Comparison of ENCODE assay signal across 27 cellular contexts in genomic region chr16:56204836-56205235, GRCh38.
"Had no signal": no experiment of that assay in that cellular context is flagged by ENCODE, and none has a peak within 500 bp of the region (broad histone marks: within the 10 kb centered on the region; RNA-seq: fewer than 3 reads in every experiment).

No MANE protein-coding gene starts in this region.

- H3K27me3 ChIP-seq: adrenal gland, body of pancreas, colonic mucosa, gastrocnemius medialis, heart left ventricle had no signal

- H3K4me1 ChIP-seq: adrenal gland, body of pancreas, colonic mucosa, foreskin keratinocyte, gastrocnemius medialis had no signal

- H3K9me3 ChIP-seq: adrenal gland, body of pancreas, colonic mucosa, gastrocnemius medialis had no signal

- DNase-seq: activated B cell treated with CpG ODN at 0.5 μM for 24 hours; activated CD4-positive, alpha-beta T cell treated with anti-CD3 and anti-CD28 coated beads for 48 hours; activated CD4-positive, alpha-beta T cell treated with anti-CD3 and anti-CD28 coated beads, Interleukin-2, amount 50 U/mL, for 1 hour; activated CD4-positive, alpha-beta T cell treated with anti-CD3 and anti-CD28 coated beads, Interleukin-2, amount 50 U/mL, for 48 hours; activated CD8-positive, alpha-beta memory T cell treated with anti-CD3 and anti-CD28 coated beads for 24 hours; activated CD8-positive, alpha-beta T cell treated with anti-CD3 and anti-CD28 coated beads for 36 hours; activated effector memory CD4-positive, alpha-beta T cell treated with Interleukin-2 at 50 U/mL for 16 hours; activated naive CD4-positive, alpha-beta T cell treated with anti-CD3 and anti-CD28 coated beads for 36 hours; activated naive CD8-positive, alpha-beta T cell treated with anti-CD3 and anti-CD28 coated beads for 36 hours; activated naive CD8-positive, alpha-beta T cell treated with anti-CD3 and anti-CD28 coated beads, Interleukin-2, amount 50 U/mL, for 24 hours; activated T-cell treated with anti-CD3 and anti-CD28 coated beads, Interleukin-2, amount 50 U/mL, for 4 hours; adrenal gland; amygdala; aorta; body of pancreas; caudate nucleus; colonic mucosa; effector CD8-positive, alpha-beta T cell; foreskin keratinocyte; gastrocnemius medialis; glutamatergic neuron; heart left ventricle; T1000; WERI-Rb-1 had no signal

- H3K27ac ChIP-seq: adrenal gland, body of pancreas, colonic mucosa, foreskin keratinocyte, gastrocnemius medialis, WERI-Rb-1 had no signal

- ATAC-seq: activated CD4-positive, CD25-positive, alpha-beta regulatory T cell treated with anti-CD3 and anti-CD28 coated beads, Interleukin-2, amount 50 U/mL, for 24 hours; activated CD8-positive, alpha-beta T cell treated with anti-CD3 and anti-CD28 coated beads for 36 hours; activated naive CD8-positive, alpha-beta T cell treated with anti-CD3 and anti-CD28 coated beads, Interleukin-2, amount 50 U/mL, for 24 hours; activated T-cell treated with anti-CD3 and anti-CD28 coated beads, Interleukin-2, amount 50 U/mL, for 4 hours; activated T-helper 17 cell treated with anti-CD3 and anti-CD28 coated beads, Interleukin-2, amount 50 U/mL, for 72 hours; body of pancreas; esophagus mucosa; foreskin keratinocyte; gastrocnemius medialis; heart left ventricle had no signal

- H3K4me3 ChIP-seq: adrenal gland, body of pancreas, colonic mucosa, gastrocnemius medialis, heart left ventricle had no signal

- H3K36me3 ChIP-seq: adrenal gland, colonic mucosa, gastrocnemius medialis, heart left ventricle, WERI-Rb-1 had no signal
